Comparison of ENCODE assay signal across 29 cellular contexts in genomic region chr22:35678836-35679235, GRCh38. TPM values are rescaled to one million over a fixed set of nuclear protein-coding genes. Genes with fewer than 3 reads are reported as not detected.
A peak's percentile ranks its signal among the peaks of the same experiment; 100 is the strongest.
DNase-seq lines count a peak whose midpoint lies in the region; ATAC-seq, FAIRE-seq and TF ChIP-seq lines count a peak whose summit lies in the region.
"Had no signal": no experiment of that assay in that cellular context is flagged by ENCODE, and none has a peak within 500 bp of the region (broad histone marks: within the 10 kb centered on the region; RNA-seq: fewer than 3 reads in every experiment).

No MANE protein-coding gene starts in this region.

- no peak overlapping the region for H3K4me3 ChIP-seq in NB4 (ENCODE audit: low read depth, low read length)
- no peak overlapping the region for H3K4me3 ChIP-seq in K562
- H3K4me3 ChIP-seq in body of pancreas = no peak overlapping the region
- H3K4me3 ChIP-seq: heart left ventricle, sigmoid colon, upper lobe of right lung had no signal

- H3K79me2 ChIP-seq in K562 (ENCODE audit: control insufficient read depth, insufficient read depth, low read length) = no peaks in the 10 kb centered on the region

- no peak overlapping the region for H3K9ac ChIP-seq in K562 (ENCODE audit: insufficient read depth in 1 of 2, low read depth in 2 of 2, low read length in 2 of 2)
- H3K9ac ChIP-seq: KMS-11, SK-N-SH had no signal

- no peaks in the 10 kb centered on the region for H4K20me1 ChIP-seq in K562 (replicated peaks; ENCODE audit: control insufficient read depth, insufficient read depth, low read length)

- H3K36me3 Mint-ChIP-seq in activated CD4-positive, alpha-beta memory T cell treated with anti-CD3 and anti-CD28 coated beads for 36 hours = peaks cover 24% of the 10 kb centered on the region
- H3K36me3 Mint-ChIP-seq in activated CD4-positive, alpha-beta memory T cell treated with anti-CD3 and anti-CD28 coated beads, Interleukin-2, amount 10 ng/mL, durations not matched to agents 7 days and 5 days (ENCODE audit: low read depth) = peaks cover 14% of the 10 kb centered on the region
- H3K36me3 Mint-ChIP-seq: brain had no signal

- 6% methylated on average over 2 of the region's 2 CpGs for WGBS in K562 (ENCODE audit: insufficient coverage, low coverage, missing lambda C conversion rate)
- 63 to 76% methylated on average over 2 of the region's 2 CpGs for WGBS in body of pancreas, 2 donors

- H3K9me3 ChIP-seq in K562 (replicated peaks; ENCODE audit: control insufficient read depth, insufficient read depth, low read depth, low read length) = no peaks in the 10 kb centered on the region
- no peaks in the 10 kb centered on the region for H3K9me3 ChIP-seq in body of pancreas
- H3K9me3 ChIP-seq: neutrophil, SK-N-SH, upper lobe of right lung had no signal

- H3K27me3 ChIP-seq in K562 (ENCODE audit: control insufficient read depth in 2 of 2, insufficient read depth in 2 of 2, low read length in 2 of 2) (no peaks in the 10 kb centered on the region; a peak in 1 of 5 replicates), body of pancreas (no peaks in the 10 kb centered on the region)
- H3K27me3 ChIP-seq: heart left ventricle, neutrophil, sigmoid colon, upper lobe of right lung had no signal

- ATAC-seq in K562 (no peak), body of pancreas (no peak), GM21737 (IDR thresholded peaks at IDR 0.05; ENCODE audit: unreplicated experiment) (no peak)
- ATAC-seq: heart left ventricle, upper lobe of right lung had no signal

- no peaks in the 10 kb centered on the region for H3K9me1 ChIP-seq in K562 (ENCODE audit: control insufficient read depth, insufficient read depth, low read length)

- no peak for TF ChIP-seq POLR2A in NB4 (IDR thresholded peaks at IDR 0.05; ENCODE audit: extremely low read depth, insufficient read length)
- TF ChIP-seq POLR2A in K562 (conservative IDR thresholded peaks at IDR 0.05) = no peak
- TF ChIP-seq POLR2A in body of pancreas (IDR thresholded peaks at IDR 0.05) = no peak

- no peak overlapping the region for H3K27ac ChIP-seq in K562 (ENCODE audit: extremely low read depth, low read depth, low read length)
- no peak overlapping the region for H3K27ac ChIP-seq in body of pancreas
- H3K27ac ChIP-seq: heart left ventricle, KMS-11, neutrophil, RWPE1, sigmoid colon, upper lobe of right lung had no signal

- no peak overlapping the region for H3K4me2 ChIP-seq in K562 (ENCODE audit: insufficient read depth, low read length)
- H3K4me2 ChIP-seq: KMS-11, SK-N-SH had no signal

- FAIRE-seq in K562 (lab: Jason Lieb, UNC) = no peak

- no peak overlapping the region for H2AFZ ChIP-seq in K562 (ENCODE audit: low read depth, low read length)

- H3K4me3 Mint-ChIP-seq in activated CD4-positive, alpha-beta memory T cell treated with anti-CD3 and anti-CD28 coated beads for 36 hours = no peak overlapping the region
- no peak overlapping the region for H3K4me3 Mint-ChIP-seq in activated CD4-positive, alpha-beta memory T cell treated with anti-CD3 and anti-CD28 coated beads, Interleukin-2, amount 10 ng/mL, durations not matched to agents 7 days and 5 days
- H3K4me3 Mint-ChIP-seq: brain had no signal

- in situ Hi-C loops in K562 (cut with MboI) = no loop called here

- no peak for TF ChIP-seq EP300 in K562 (IDR thresholded peaks at IDR 0.05; ENCODE audit: low read length)

- CTCF ChIA-PET in activated CD4-positive, alpha-beta memory T cell treated with anti-CD3 and anti-CD28 coated beads for 36 hours (lab: Charles Lee) = interaction anchor here (1.0 to 1.6 kb wide), 3 partner anchors 14 to 446 kb away, joined by 3 read pairs; no protein-coding TSS in a partner anchor
- CTCF ChIA-PET in activated CD4-positive, alpha-beta memory T cell treated with anti-CD3 and anti-CD28 coated beads, Interleukin-2, amount 10 ng/mL, durations not matched to agents 7 days and 5 days (lab: Charles Lee) = interaction anchor here (0.6 kb wide), 1 partner anchor 113 kb away, joined by 3 read pairs; no protein-coding TSS in a partner anchor
- CTCF ChIA-PET in K562 (lab: Yijun Ruan, JAX; ENCODE audit: low intra/inter-chr PET ratio) = no interaction called here

- no peaks in the 10 kb centered on the region for H3K4me1 ChIP-seq in K562 (replicated peaks in 1 of 2; ENCODE audit: control insufficient read depth in 2 of 2, insufficient read depth in 2 of 2, low read length in 2 of 2)
- no peaks in the 10 kb centered on the region for H3K4me1 ChIP-seq in body of pancreas
- H3K4me1 ChIP-seq: Caco-2, sigmoid colon, upper lobe of right lung had no signal

- H3K9me3 Mint-ChIP-seq in activated CD4-positive, alpha-beta memory T cell treated with anti-CD3 and anti-CD28 coated beads for 36 hours = peaks cover 45% of the 10 kb centered on the region
- peaks cover 19% of the 10 kb centered on the region for H3K9me3 Mint-ChIP-seq in activated CD4-positive, alpha-beta memory T cell treated with anti-CD3 and anti-CD28 coated beads, Interleukin-2, amount 10 ng/mL, durations not matched to agents 7 days and 5 days

- peak overlapping the region; percentile 69 for H3K27ac Mint-ChIP-seq in activated CD4-positive, alpha-beta memory T cell treated with anti-CD3 and anti-CD28 coated beads for 36 hours
- no peak overlapping the region for H3K27ac Mint-ChIP-seq in activated CD4-positive, alpha-beta memory T cell treated with anti-CD3 and anti-CD28 coated beads, Interleukin-2, amount 10 ng/mL, durations not matched to agents 7 days and 5 days
- H3K27ac Mint-ChIP-seq: brain, progenitor cell of endocrine pancreas had no signal

- no peak for TF ChIP-seq RAD21 in K562 (CRISPR knock-in tag; conservative IDR thresholded peaks at IDR 0.05 in 1 of 2, IDR thresholded peaks at IDR 0.05 in 1 of 2)

- H3K27me3 Mint-ChIP-seq in activated CD4-positive, alpha-beta memory T cell treated with anti-CD3 and anti-CD28 coated beads for 36 hours = no peaks in the 10 kb centered on the region
- H3K27me3 Mint-ChIP-seq in activated CD4-positive, alpha-beta memory T cell treated with anti-CD3 and anti-CD28 coated beads, Interleukin-2, amount 10 ng/mL, durations not matched to agents 7 days and 5 days = peaks cover 1% of the 10 kb centered on the region

- peaks cover 20% of the 10 kb centered on the region for H3K4me1 Mint-ChIP-seq in activated CD4-positive, alpha-beta memory T cell treated with anti-CD3 and anti-CD28 coated beads for 36 hours (ENCODE audit: low read depth)
- H3K4me1 Mint-ChIP-seq in activated CD4-positive, alpha-beta memory T cell treated with anti-CD3 and anti-CD28 coated beads, Interleukin-2, amount 10 ng/mL, durations not matched to agents 7 days and 5 days = no peaks in the 10 kb centered on the region
- H3K4me1 Mint-ChIP-seq: brain had no signal

- H3K36me3 ChIP-seq in K562 (ENCODE audit: control insufficient read depth, insufficient read depth, low read length) (no peaks in the 10 kb centered on the region), body of pancreas (replicated peaks in 1 of 2; ENCODE audit: insufficient read depth in 1 of 2, low read depth in 2 of 2) (no peaks in the 10 kb centered on the region)
- H3K36me3 ChIP-seq: heart left ventricle, neutrophil, sigmoid colon, upper lobe of right lung had no signal

- intact Hi-C loops in activated CD4-positive, alpha-beta memory T cell treated with anti-CD3 and anti-CD28 coated beads for 36 hours (cut with micrococcal nuclease) = loop anchor here (1.0 kb wide), 2 partner anchors 18 to 31 kb away; partner anchors contain the start of gene APOL6
- intact Hi-C loops in K562 (cut with micrococcal nuclease) = no loop called here
- intact Hi-C loops in body of pancreas (cut with DNase I) = no loop called here

- DNase-seq in activated CD4-positive, alpha-beta memory T cell treated with anti-CD3 and anti-CD28 coated beads for 36 hours = no peak
- no peak for DNase-seq in activated CD4-positive, alpha-beta memory T cell treated with anti-CD3 and anti-CD28 coated beads, Interleukin-2, amount 10 ng/mL, durations not matched to agents 7 days and 5 days
- DNase-seq in CD1c-positive myeloid dendritic cell (ENCODE audit: extremely low spot score) (peak; percentile 37), NB4 (ENCODE audit: low read depth) (peak; percentile 24), K562 (ENCODE audit: extremely low read depth in 1 of 4, low spot score in 3 of 4) (no peak), GM20000 (ENCODE audit: low spot score) (no peak), body of pancreas (no peak)
- DNase-seq: ACHN; Caco-2; DMS79 treated with DMSO at 0.1 percent for 48 hours; effector CD4-positive, alpha-beta T cell; erythroblast; GOT3; heart left ventricle; NCI-H1092 treated with DMSO at 0.1 percent for 48 hours; NCI-H187 treated with DMSO at 0.1 percent for 48 hours; NCI-H526 treated with DMSO at 0.1 percent for 48 hours; sigmoid colon; SK-N-SH; upper lobe of right lung had no signal

- no TSS peak for BruUV-seq in K562 (replicated peaks; lab: Mats Ljungman, UMichigan)

- TF ChIP-seq CTCF in NB4 (IDR thresholded peaks at IDR 0.05; ENCODE audit: low read depth, low read length) = no peak
- no peak for TF ChIP-seq CTCF in K562 (IDR thresholded peaks at IDR 0.05 in 2 of 3, conservative IDR thresholded peaks at IDR 0.05 in 1 of 3; ENCODE audit: insufficient read depth in 2 of 3, low read depth in 1 of 3, low read length in 3 of 3)
- TF ChIP-seq CTCF in GM20000 (IDR thresholded peaks at IDR 0.05; ENCODE audit: extremely low read depth, missing control alignments) = no peak
- no peak for TF ChIP-seq CTCF in body of pancreas (IDR thresholded peaks at IDR 0.05)

- POLR2A ChIA-PET in activated CD4-positive, alpha-beta memory T cell treated with anti-CD3 and anti-CD28 coated beads for 36 hours (lab: Charles Lee) = interaction anchor here (1.9 kb wide), 1 partner anchor 30 kb away, joined by 11 read pairs; the partner anchor contains the start of gene APOL6
- POLR2A ChIA-PET in activated CD4-positive, alpha-beta memory T cell treated with anti-CD3 and anti-CD28 coated beads, Interleukin-2, amount 10 ng/mL, durations not matched to agents 7 days and 5 days (lab: Charles Lee) = no interaction called here
- POLR2A ChIA-PET in K562 (lab: Yijun Ruan, JAX) = no interaction called here

RNA-seq across cellular contexts. Expression of gene APOL6, which starts 30.6 kb away (rescaled TPM):
- 10 to 100 TPM; 26.7 to 27.7 TPM for total RNA-seq in activated CD4-positive, alpha-beta memory T cell treated with anti-CD3 and anti-CD28 coated beads for 36 hours
- total RNA-seq in activated CD4-positive, alpha-beta memory T cell treated with anti-CD3 and anti-CD28 coated beads, Interleukin-2, amount 10 ng/mL, durations not matched to agents 7 days and 5 days = 10 to 100 TPM; 72.4 to 75.6 TPM
- 0.32 and 0.69 TPM in 2 replicates for total RNA-seq in K562 (2011; cell fraction: chromatin; rRNA removed; ENCODE audit: low replicate concordance)
- total RNA-seq in K562 (2011; cell fraction: nucleolus; rRNA removed) = 0.33 and 0.39 TPM in 2 replicates
- 0.59 and 1.1 TPM in 2 replicates for total RNA-seq in K562 (2011; cell fraction: nucleoplasm; rRNA removed)
- 0.73 and 0.82 TPM in 2 replicates for total RNA-seq in K562 (2014; rRNA removed)
- 1.2 and 1.3 TPM in 2 replicates for total RNA-seq in K562 (2014; rRNA removed; fragmentation: Illumina TruSeq; extraction: Trizol)
- 1.2 TPM in 2 replicates for total RNA-seq in K562 (2015; rRNA removed; fragmentation: Illumina TruSeq; extraction: Trizol)
- total RNA-seq in K562 (2021) = 1.1 TPM in 2 replicates
- polyA plus RNA-seq in K562 (2011; rRNA removed) = 0.24 and 0.32 TPM in 2 replicates
- polyA plus RNA-seq in K562 (2011; cell fraction: cytosol; rRNA removed) = 0.13 and 0.15 TPM in 2 replicates
- polyA plus RNA-seq in K562 (2011; cell fraction: nucleus; rRNA removed) = 0.13 and 0.18 TPM in 2 replicates
- 0.56 and 4.2 TPM in 2 replicates for polyA plus RNA-seq in K562 (2012)
- 0.53 and 0.70 TPM in 2 replicates for polyA plus RNA-seq in K562 (2014; fragmentation: Illumina TruSeq; extraction: Trizol)
- polyA plus RNA-seq in K562 (2014; fragmentation: Nextera tagmentation; extraction: Ambion mirVana) = under 1 TPM; 0.29 to 0.39 TPM
- 0.42 and 0.45 TPM in 2 replicates for polyA plus RNA-seq in K562 (2014; rRNA removed)
- 0.81 and 0.99 TPM in 2 replicates for polyA minus RNA-seq in K562 (2011; rRNA and poly(A)+ RNA removed)
- 0.27 and 0.29 TPM in 2 replicates for polyA minus RNA-seq in K562 (2011; cell fraction: cytosol; rRNA and poly(A)+ RNA removed)
- polyA minus RNA-seq in K562 (2011; cell fraction: nucleus; rRNA and poly(A)+ RNA removed) = 0.13 and 0.22 TPM in 2 replicates
- 1 to 10 TPM; 6.0 to 7.9 TPM for total RNA-seq in body of pancreas

RNA-seq across cellular contexts. Expression of gene APOL5, which starts 38.8 kb away (rescaled TPM):
- not detected for total RNA-seq in activated CD4-positive, alpha-beta memory T cell treated with anti-CD3 and anti-CD28 coated beads for 36 hours
- not detected for total RNA-seq in activated CD4-positive, alpha-beta memory T cell treated with anti-CD3 and anti-CD28 coated beads, Interleukin-2, amount 10 ng/mL, durations not matched to agents 7 days and 5 days
- not detected in 2 replicates for total RNA-seq in K562 (2011; cell fraction: chromatin; rRNA removed; ENCODE audit: low replicate concordance)
- total RNA-seq in K562 (2011; cell fraction: nucleolus; rRNA removed) = not detected in 2 replicates
- not detected in 2 replicates for total RNA-seq in K562 (2011; cell fraction: nucleoplasm; rRNA removed)
- total RNA-seq in K562 (2014; rRNA removed) = not detected in 2 replicates
- total RNA-seq in K562 (2014; rRNA removed; fragmentation: Illumina TruSeq; extraction: Trizol) = not detected in 2 replicates
- not detected in 2 replicates for total RNA-seq in K562 (2015; rRNA removed; fragmentation: Illumina TruSeq; extraction: Trizol)
- total RNA-seq in K562 (2021) = not detected in 2 replicates
- polyA plus RNA-seq in K562 (2011; rRNA removed) = not detected in 2 replicates
- not detected in 2 replicates for polyA plus RNA-seq in K562 (2011; cell fraction: cytosol; rRNA removed)
- polyA plus RNA-seq in K562 (2011; cell fraction: nucleus; rRNA removed) = not detected in 2 replicates
- polyA plus RNA-seq in K562 (2012) = not detected in 2 replicates
- not detected in 2 replicates for polyA plus RNA-seq in K562 (2014; fragmentation: Illumina TruSeq; extraction: Trizol)
- polyA plus RNA-seq in K562 (2014; fragmentation: Nextera tagmentation; extraction: Ambion mirVana) = not detected
- polyA plus RNA-seq in K562 (2014; rRNA removed) = not detected in 2 replicates
- polyA minus RNA-seq in K562 (2011; rRNA and poly(A)+ RNA removed) = not detected in 2 replicates
- polyA minus RNA-seq in K562 (2011; cell fraction: cytosol; rRNA and poly(A)+ RNA removed) = not detected in 2 replicates
- polyA minus RNA-seq in K562 (2011; cell fraction: nucleus; rRNA and poly(A)+ RNA removed) = not detected in 2 replicates
- total RNA-seq in body of pancreas = not detected
- total RNA-seq: Caco-2; fibroblast of villous mesenchyme; heart left ventricle; progenitor cell of endocrine pancreas; sigmoid colon; T-helper 2 cell treated with Interferon-gamma antibody and Interleukin-4, amounts not matched to agents 100 ng/mL and 5 ng/mL, for 36 hours; upper lobe of right lung had no signal
- polyA plus RNA-seq: BJ, sigmoid colon, SK-N-SH had no signal

Comparison
In these comparisons a context has a peak if more than half of its experiments do, and no peak if none do; other contexts are left out.
1. DNase-seq: peak in CD1c-positive myeloid dendritic cell (single experiment) and NB4 (single experiment); none in activated CD4-positive, alpha-beta memory T cell treated with anti-CD3 and anti-CD28 coated beads for 36 hours (single experiment), activated CD4-positive, alpha-beta memory T cell treated with anti-CD3 and anti-CD28 coated beads, Interleukin-2, amount 10 ng/mL, durations not matched to agents 7 days and 5 days (single experiment), K562 (0 of 4), GM20000 (single experiment) and body of pancreas (0 of 4).